In genomic region chr1:224434447-224435317, GRCh38 we compare ENCODE assay signal across 8 cellular contexts. TPM values are rescaled to one million over a fixed set of nuclear protein-coding genes. Genes with fewer than 3 reads are reported as not detected.
A peak's percentile ranks its signal among the peaks of the same experiment; 100 is the strongest.
DNase-seq lines count a peak whose midpoint lies in the region; ATAC-seq and TF ChIP-seq lines count a peak whose summit lies in the region.

TSS of gene WDR26 (minus strand) at chr1:224434797.

- peak within 1 kb of the TSS; percentile 97 for H3K27ac Mint-ChIP-seq in activated CD4-positive, alpha-beta T cell treated with anti-CD3 and anti-CD28 coated beads, Interleukin-2, amount 10 ng/mL, durations not matched to agents 24 days and 14 days

- peak within 1 kb of the TSS; percentile 82 to 91 (median 88) for H3K27ac ChIP-seq in BLaER1 treated with 17β-estradiol and CSF1 and Interleukin-3, amounts not matched to agents 10 nM and 100 nM
- H3K27ac ChIP-seq in coronary artery = peak within 1 kb of the TSS; percentile 91 to 100

- DNase-seq in GM19238 (ENCODE audit: insufficient read length, low spot score) (peak; percentile 89), NCI-H526 treated with DMSO at 0.1 percent for 48 hours (lab: John Stamatoyannopoulos, UW) (peak; percentile 44), coronary artery (ENCODE audit: low spot score) (peak; percentile 84), left kidney (ENCODE audit: low read depth, low spot score) (peak; percentile 96)
- DNase-seq in activated CD4-positive, alpha-beta T cell treated with anti-CD3 and anti-CD28 coated beads, Interleukin-2, amount 10 ng/mL, durations not matched to agents 24 days and 14 days = peak; percentile 96
- DNase-seq in stimulated activated CD4-positive, alpha-beta T cell treated with anti-CD3 and anti-CD28 coated beads, Interleukin-2, amount 100 ng/mL, for 24 hours = peak; percentile 80 to 83

- H3K9ac ChIP-seq in BLaER1 treated with 17β-estradiol and CSF1 and Interleukin-3, amounts not matched to agents 10 nM and 100 nM = peak within 1 kb of the TSS; percentile 86 to 96 (median 93)

- peak; percentile 90 for ATAC-seq in HG03432 (IDR thresholded peaks at IDR 0.05; ENCODE audit: unreplicated experiment)

- H4K20me1 ChIP-seq in BLaER1 treated with 17β-estradiol and CSF1 and Interleukin-3, amounts not matched to agents 10 nM and 100 nM = peaks cover 13 to 42% (median 35%) of the 10 kb centered on the region in 11 experiments

- peak within 1 kb of the TSS; percentile 96 for H3K4me3 Mint-ChIP-seq in activated CD4-positive, alpha-beta T cell treated with anti-CD3 and anti-CD28 coated beads, Interleukin-2, amount 10 ng/mL, durations not matched to agents 24 days and 14 days

- H3K9me3 ChIP-seq in BLaER1 treated with 17β-estradiol and CSF1 and Interleukin-3, amounts not matched to agents 10 nM and 100 nM (replicated peaks in 1 of 11) = no peaks in the 10 kb centered on the region

- H3K4me1 Mint-ChIP-seq in activated CD4-positive, alpha-beta T cell treated with anti-CD3 and anti-CD28 coated beads, Interleukin-2, amount 10 ng/mL, durations not matched to agents 24 days and 14 days = peaks cover 43% of the 10 kb centered on the region

- H3K4me1 ChIP-seq in BLaER1 treated with 17β-estradiol and CSF1 and Interleukin-3, amounts not matched to agents 10 nM and 100 nM = peaks cover 22 to 51% (median 41%) of the 10 kb centered on the region in 10 experiments

- no peaks in the 10 kb centered on the region for H3K9me3 Mint-ChIP-seq in activated CD4-positive, alpha-beta T cell treated with anti-CD3 and anti-CD28 coated beads, Interleukin-2, amount 10 ng/mL, durations not matched to agents 24 days and 14 days

- TF ChIP-seq CTCF in coronary artery (IDR thresholded peaks at IDR 0.05) = no peak

- peaks cover 3 to 13% (median 8%) of the 10 kb centered on the region in 11 experiments; a peak in 18 of 22 replicates for H3K36me3 ChIP-seq in BLaER1 treated with 17β-estradiol and CSF1 and Interleukin-3, amounts not matched to agents 10 nM and 100 nM

- H3K36me3 Mint-ChIP-seq in activated CD4-positive, alpha-beta T cell treated with anti-CD3 and anti-CD28 coated beads, Interleukin-2, amount 10 ng/mL, durations not matched to agents 24 days and 14 days (ENCODE audit: low read depth) = peaks cover 35% of the 10 kb centered on the region

- intact Hi-C loops in activated CD4-positive, alpha-beta T cell treated with anti-CD3 and anti-CD28 coated beads, Interleukin-2, amount 10 ng/mL, durations not matched to agents 24 days and 14 days (cut with micrococcal nuclease) = loop anchor here (1.0 to 10.0 kb wide), 9 partner anchors 54 to 1010 kb away; partner anchors contain the start of genes CNIH4, DEGS1 and TP53BP2

- peak within 1 kb of the TSS; percentile 84 to 99 (median 92) for H3K4me2 ChIP-seq in BLaER1 treated with 17β-estradiol and CSF1 and Interleukin-3, amounts not matched to agents 10 nM and 100 nM

- no peaks in the 10 kb centered on the region for H3K27me3 ChIP-seq in BLaER1 treated with 17β-estradiol and CSF1 and Interleukin-3, amounts not matched to agents 10 nM and 100 nM

- peak within 1 kb of the TSS; percentile 73 to 89 (median 84) for H3K4me3 ChIP-seq in BLaER1 treated with 17β-estradiol and CSF1 and Interleukin-3, amounts not matched to agents 10 nM and 100 nM
- H3K4me3 ChIP-seq in coronary artery = peak within 1 kb of the TSS; percentile 75

- no peaks in the 10 kb centered on the region for H3K27me3 Mint-ChIP-seq in activated CD4-positive, alpha-beta T cell treated with anti-CD3 and anti-CD28 coated beads, Interleukin-2, amount 10 ng/mL, durations not matched to agents 24 days and 14 days

RNA-seq across cellular contexts. Expression of gene WDR26, which starts in this region (rescaled TPM):
- 81.0 and 90.9 TPM in 2 replicates for total RNA-seq in activated CD4-positive, alpha-beta T cell treated with anti-CD3 and anti-CD28 coated beads, Interleukin-2, amount 10 ng/mL, durations not matched to agents 24 days and 14 days

Comparison
In these comparisons a context has a peak if more than half of its experiments do, and no peak if none do; other contexts are left out.
1. Peak in every context shown above with its lines: DNase-seq, ATAC-seq, H3K4me3 ChIP-seq and H3K27ac ChIP-seq.
2. DNase-seq: peak in every context shown above with its lines; median percentile 96 in activated CD4-positive, alpha-beta T cell treated with anti-CD3 and anti-CD28 coated beads, Interleukin-2, amount 10 ng/mL, durations not matched to agents 24 days and 14 days; 96 in left kidney; 89 in GM19238; 84 in coronary artery; 82 in stimulated activated CD4-positive, alpha-beta T cell treated with anti-CD3 and anti-CD28 coated beads, Interleukin-2, amount 100 ng/mL, for 24 hours; 44 in NCI-H526 treated with DMSO at 0.1 percent for 48 hours.